Comparison of ENCODE assay signal across 1 cellular context in genomic region chr15:34436956-34437442, GRCh38.
TF ChIP-seq lines count a peak whose summit lies in the region.

No MANE protein-coding gene starts in this region.

TF ChIP-seq in K562, 482 proteins besides CTCF, POLR2A, EP300 and RAD21 (continued from another document):
- TF ChIP-seq CTCFL (IDR thresholded peaks at IDR 0.05; ENCODE audit: borderline replicate concordance, insufficient read depth, low read depth, low read length, poor library complexity, severe bottlenecking) (peak; percentile 43), GATAD2B (IDR thresholded peaks at IDR 0.05; ENCODE audit: borderline replicate concordance) (0 out of 2 replicates have a peak, but pooled peaks have one; percentile 16), ESRRA (IDR thresholded peaks at IDR 0.05; ENCODE audit: borderline replicate concordance, low read depth) (no peak), CCNT2 (IDR thresholded peaks at IDR 0.05; ENCODE audit: borderline replicate concordance, extremely low read depth, insufficient read length, low read depth, low read length) (peak; percentile 43), NCOR1 (IDR thresholded peaks at IDR 0.05) (no peak), MBD1 (CRISPR knock-in tag; IDR thresholded peaks at IDR 0.05) (no peak), SMAD1 (IDR thresholded peaks at IDR 0.05; ENCODE audit: low read depth, low read length, partially characterized antibody) (no peak), MAFG (tag; conservative IDR thresholded peaks at IDR 0.05) (no peak), TRIM25 (IDR thresholded peaks at IDR 0.05; ENCODE audit: borderline replicate concordance) (no peak), ZC3H8 (IDR thresholded peaks at IDR 0.05) (no peak), GTF2E2 (tag; IDR thresholded peaks at IDR 0.05) (no peak), HLTF (IDR thresholded peaks at IDR 0.05) (no peak), ZSCAN29 (IDR thresholded peaks at IDR 0.05) (no peak), FOXP4 (CRISPR knock-in tag; IDR thresholded peaks at IDR 0.05; ENCODE audit: borderline replicate concordance) (no peak), ZBTB34 (CRISPR knock-in tag; IDR thresholded peaks at IDR 0.05) (no peak), E2F6 (IDR thresholded peaks at IDR 0.05; ENCODE audit: borderline replicate concordance in 1 of 2, extremely low read depth in 1 of 2, insufficient read depth in 1 of 2, insufficient read length in 1 of 2, low read depth in 1 of 2, low read length in 1 of 2, poor library complexity in 1 of 2, severe bottlenecking in 1 of 2) (peak in 1 of 2 experiments; percentile 55), ZNF507 (tag; conservative IDR thresholded peaks at IDR 0.05) (no peak), ZFP1 (CRISPR knock-in tag; IDR thresholded peaks at IDR 0.05) (no peak), PPARD (CRISPR knock-in tag; IDR thresholded peaks at IDR 0.05) (no peak), ZZZ3 (IDR thresholded peaks at IDR 0.05) (no peak), CREM (IDR thresholded peaks at IDR 0.05; ENCODE audit: low read depth) (0 out of 2 replicates have a peak, but pooled peaks have one; percentile 8), ETV1 (tag; conservative IDR thresholded peaks at IDR 0.05; ENCODE audit: low read depth) (no peak), CXXC5 (CRISPR knock-in tag; IDR thresholded peaks at IDR 0.05) (peak; percentile 36), ZNF263 (CRISPR knock-in tag; IDR thresholded peaks at IDR 0.05; ENCODE audit: borderline replicate concordance) (0 out of 2 replicates have a peak, but pooled peaks have one; percentile 63), NONO (IDR thresholded peaks at IDR 0.05; ENCODE audit: low read depth in 2 of 2, low read length in 1 of 2) (peak; percentile 18 to 69; a peak in 2 of 4 replicates), MNT (conservative IDR thresholded peaks at IDR 0.05) (no peak), IRF2 (CRISPR knock-in tag; IDR thresholded peaks at IDR 0.05) (no peak), MYC (IDR thresholded peaks at IDR 0.05; ENCODE audit: low read depth, low read length) (peak; percentile 38; the same call in 1 of the 2 replicates), MYC (CRISPR knock-in tag; IDR thresholded peaks at IDR 0.05; ENCODE audit: borderline replicate concordance, low read depth) (no peak), RERE (CRISPR knock-in tag; IDR thresholded peaks at IDR 0.05; ENCODE audit: borderline replicate concordance) (0 out of 2 replicates have a peak, but pooled peaks have one; percentile 8), SAP30 (IDR thresholded peaks at IDR 0.05; ENCODE audit: borderline replicate concordance, insufficient read depth, low read depth, low read length, poor library complexity, severe bottlenecking) (peak; percentile 58)
TF ChIP-seq in K562: peak in this region for 25.
